In genomic region chr1:94602312-94602711, GRCh38 we compare ENCODE assay signal across 12 cellular contexts.
DNase-seq lines count a peak whose midpoint lies in the region; ATAC-seq lines count a peak whose summit lies in the region.
"Had no signal": no experiment of that assay in that cellular context is flagged by ENCODE, and none has a peak within 500 bp of the region (broad histone marks: within the 10 kb centered on the region; RNA-seq: fewer than 3 reads in every experiment).

No MANE protein-coding gene starts in this region.

- H3K27me3 Mint-ChIP-seq in stimulated activated naive CD8-positive, alpha-beta T cell treated with anti-CD3 and anti-CD28 coated beads, Interleukin-15, Interleukin-2, amounts not matched to agents 100 ng/mL and 50 ng/mL, for 24 hours: peaks cover 17% of the 10 kb centered on the region

- H3K9me3 Mint-ChIP-seq in stimulated activated naive CD8-positive, alpha-beta T cell treated with anti-CD3 and anti-CD28 coated beads, Interleukin-15, Interleukin-2, amounts not matched to agents 100 ng/mL and 50 ng/mL, for 24 hours: no peaks in the 10 kb centered on the region

- intact Hi-C loops in aorta (cut with DNase I): no loop called here

- H3K27me3 ChIP-seq in aorta (ENCODE audit: control insufficient read depth in 1 of 2, insufficient read depth in 2 of 2, low read length in 1 of 2): no peaks in the 10 kb centered on the region
- H3K27me3 ChIP-seq: vagina had no signal

- H3K4me3 ChIP-seq in aorta (ENCODE audit: low read length in 2 of 2): no peak overlapping the region
- H3K4me3 ChIP-seq: vagina had no signal

- H3K27ac Mint-ChIP-seq in stimulated activated naive CD8-positive, alpha-beta T cell treated with anti-CD3 and anti-CD28 coated beads, Interleukin-15, Interleukin-2, amounts not matched to agents 100 ng/mL and 50 ng/mL, for 24 hours: no peak overlapping the region

- no peaks in the 10 kb centered on the region for H3K9me3 ChIP-seq in aorta (ENCODE audit: control insufficient read depth, low read length)
- H3K9me3 ChIP-seq: vagina had no signal

- peaks cover 8% of the 10 kb centered on the region for H3K4me1 Mint-ChIP-seq in stimulated activated naive CD8-positive, alpha-beta T cell treated with anti-CD3 and anti-CD28 coated beads, Interleukin-15, Interleukin-2, amounts not matched to agents 100 ng/mL and 50 ng/mL, for 24 hours (ENCODE audit: low read depth)

- DNase-seq in stimulated activated naive CD8-positive, alpha-beta T cell treated with anti-CD3 and anti-CD28 coated beads, Interleukin-15, Interleukin-2, amounts not matched to agents 100 U/mL and 50 U/mL, for 24 hours: no peak
- DNase-seq in SKM-1 treated with dmso at 0.1 percent for 144 hours (lab: John Stamatoyannopoulos, UW; ENCODE audit: unreplicated experiment): peak; percentile 93
- DNase-seq in fibroblast of peridontal ligament (ENCODE audit: extremely low read depth): peak; percentile 40
- no peak for DNase-seq in aorta
- DNase-seq in NCI-H1105 treated with DMSO at 0.1 percent for 48 hours (lab: John Stamatoyannopoulos, UW): no peak
- DNase-seq in NCI-H1092 (lab: John Stamatoyannopoulos, UW): no peak
- DNase-seq: activated CD4-positive, alpha-beta T cell treated with anti-CD3 and anti-CD28 coated beads, Interleukin-2, amount 50 U/mL, for 48 hours; dermis blood vessel endothelial cell; NCI-H510A treated with DMSO at 0.1 percent for 48 hours had no signal

- no peak for ATAC-seq in stimulated activated naive CD8-positive, alpha-beta T cell treated with anti-CD3 and anti-CD28 coated beads, Interleukin-15, Interleukin-2, amounts not matched to agents 100 U/mL and 50 U/mL, for 24 hours
- peak; percentile 15 for ATAC-seq in aorta (ENCODE audit: low FRiP score)
- no peak for ATAC-seq in GM18519 (IDR thresholded peaks at IDR 0.05; ENCODE audit: low FRiP score, unreplicated experiment)

- H3K4me1 ChIP-seq in aorta (ENCODE audit: control insufficient read depth in 1 of 2, insufficient read depth in 2 of 2, low read length in 2 of 2): no peaks in the 10 kb centered on the region
- H3K4me1 ChIP-seq: vagina had no signal

- peak overlapping the region; percentile 16 for H3K4me3 Mint-ChIP-seq in stimulated activated naive CD8-positive, alpha-beta T cell treated with anti-CD3 and anti-CD28 coated beads, Interleukin-15, Interleukin-2, amounts not matched to agents 100 ng/mL and 50 ng/mL, for 24 hours

- H3K27ac ChIP-seq in aorta (ENCODE audit: low read depth in 1 of 2, low read length in 2 of 2): no peak overlapping the region
- H3K27ac ChIP-seq: vagina had no signal

- H3K36me3 ChIP-seq in aorta (ENCODE audit: control insufficient read depth in 1 of 2, insufficient read depth in 2 of 2, low read length in 1 of 2): no peaks in the 10 kb centered on the region
- H3K36me3 ChIP-seq: vagina had no signal

- WGBS in aorta, 2 donors: 70 to 75% methylated on average over 10 of the region's 10 CpGs

- no peaks in the 10 kb centered on the region for H3K36me3 Mint-ChIP-seq in stimulated activated naive CD8-positive, alpha-beta T cell treated with anti-CD3 and anti-CD28 coated beads, Interleukin-15, Interleukin-2, amounts not matched to agents 100 ng/mL and 50 ng/mL, for 24 hours (ENCODE audit: low read depth)

Comparison
In these comparisons a context has a peak if more than half of its experiments do, and no peak if none do; other contexts are left out.
1. DNase-seq: peak in SKM-1 treated with dmso at 0.1 percent for 144 hours (single experiment) and fibroblast of peridontal ligament (single experiment); none in stimulated activated naive CD8-positive, alpha-beta T cell treated with anti-CD3 and anti-CD28 coated beads, Interleukin-15, Interleukin-2, amounts not matched to agents 100 U/mL and 50 U/mL, for 24 hours (single experiment), aorta (0 of 2), NCI-H1105 treated with DMSO at 0.1 percent for 48 hours (single experiment) and NCI-H1092 (single experiment).